In genomic region chr4:23890369-23891063, GRCh38 we compare ENCODE assay signal across 10 cellular contexts. TPM values are rescaled to one million over a fixed set of nuclear protein-coding genes. Genes with fewer than 3 reads are reported as not detected.
DNase-seq lines count a peak whose midpoint lies in the region; ATAC-seq and TF ChIP-seq lines count a peak whose summit lies in the region.
"Had no signal": no experiment of that assay in that cellular context is flagged by ENCODE, and none has a peak within 500 bp of the region (broad histone marks: within the 10 kb centered on the region; RNA-seq: fewer than 3 reads in every experiment).

No MANE protein-coding gene starts in this region.

- intact Hi-C loops in mucosa of descending colon (cut with DNase I, micrococcal nuclease): no loop called here

- H3K4me1 ChIP-seq in ES-I3 (ENCODE audit: insufficient read depth, low read length) (peaks cover 34% of the 10 kb centered on the region), iPS-18a (ENCODE audit: control insufficient read depth, low read depth, low read length) (peaks cover 45% of the 10 kb centered on the region), rectal smooth muscle tissue (ENCODE audit: control insufficient read depth, insufficient read depth, low read length) (peaks cover 6% of the 10 kb centered on the region), mucosa of descending colon (ENCODE audit: low read depth) (no peaks in the 10 kb centered on the region)

- DNase-seq in astrocyte of the hippocampus (ENCODE audit: low read depth, low spot score) (peak; percentile 55), activated T-cell treated with anti-CD3 and anti-CD28 coated beads for 4 hours (no peak), NOMO-1 treated with DMSO at 0.1 percent for 48 hours (lab: John Stamatoyannopoulos, UW; ENCODE audit: unreplicated experiment) (no peak), AG08395 (ENCODE audit: low spot score) (no peak), mucosa of descending colon (no peak)
- DNase-seq: naive B cell; stimulated activated naive B cell treated with anti-CD40 and anti-IgM and Interleukin-4, amounts not matched to agents 10 μg/mL and 1 μg/mL and 100 μg/mL, for 72 hours had no signal

- H3K9ac ChIP-seq in ES-I3 (ENCODE audit: low read depth, low read length) (peak overlapping the region; percentile 40; the same call in 1 of the 2 replicates), iPS-18a (ENCODE audit: low read length) (no peak overlapping the region), rectal smooth muscle tissue (ENCODE audit: low read length) (peak overlapping the region; percentile 4)

- H3K27me3 ChIP-seq in iPS-18a (ENCODE audit: control insufficient read depth, insufficient read depth, low read length): peaks cover 41% of the 10 kb centered on the region
- H3K27me3 ChIP-seq in rectal smooth muscle tissue (ENCODE audit: control insufficient read depth, insufficient read depth, low read length): no peaks in the 10 kb centered on the region

- no peak overlapping the region for H3K27ac ChIP-seq in iPS-18a (ENCODE audit: low read length)
- peak overlapping the region; percentile 69 for H3K27ac ChIP-seq in rectal smooth muscle tissue (ENCODE audit: low read depth, low read length)

- H3K4me3 ChIP-seq in iPS-18a (ENCODE audit: low read length) (peak overlapping the region; percentile 62), rectal smooth muscle tissue (ENCODE audit: low read length) (peak overlapping the region; percentile 88), mucosa of descending colon (no peak overlapping the region)

- H3K9me3 ChIP-seq in ES-I3 (ENCODE audit: control insufficient read depth, insufficient read depth, low read length) (no peaks in the 10 kb centered on the region), iPS-18a (ENCODE audit: control insufficient read depth, low read depth, low read length) (no peaks in the 10 kb centered on the region), mucosa of descending colon (no peaks in the 10 kb centered on the region)

- no peak for TF ChIP-seq CTCF in mucosa of descending colon (IDR thresholded peaks at IDR 0.05)

- H3K36me3 ChIP-seq in ES-I3 (ENCODE audit: insufficient read depth, low read length) (no peaks in the 10 kb centered on the region), iPS-18a (ENCODE audit: control insufficient read depth, low read depth, low read length) (no peaks in the 10 kb centered on the region), rectal smooth muscle tissue (ENCODE audit: control insufficient read depth, insufficient read depth, low read length) (no peaks in the 10 kb centered on the region), mucosa of descending colon (ENCODE audit: low read depth) (peaks cover 4% of the 10 kb centered on the region)

- ATAC-seq in mucosa of descending colon: no peak

RNA-seq across cellular contexts. Expression of gene PPARGC1A, which starts 0.7 kb away (rescaled TPM):
- 100 to 1,000 TPM in 1 of 3 donors, 10 to 100 TPM in 2; 55.4 to 139 (median 71.5) TPM for total RNA-seq in mucosa of descending colon
